Comparison of ENCODE assay signal across 22 cellular contexts in the genomic region with DNA sequence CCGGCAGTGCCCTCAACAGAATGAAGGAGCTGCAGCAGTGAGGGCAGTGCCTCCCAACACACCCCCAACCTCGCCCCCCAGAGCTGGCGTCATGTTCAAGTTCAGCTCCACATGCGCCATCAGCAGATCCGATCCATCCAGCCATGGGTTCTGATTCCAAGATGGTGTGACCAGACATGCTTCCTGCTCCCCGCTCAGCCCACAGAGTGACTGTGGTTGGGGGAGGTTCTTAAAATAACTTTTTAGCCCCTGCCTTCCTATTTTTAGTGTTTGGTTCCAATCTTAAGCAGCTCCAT. TPM values are rescaled to one million over a fixed set of nuclear protein-coding genes. Genes with fewer than 3 reads are reported as not detected.
"Had no signal": no experiment of that assay in that cellular context is flagged by ENCODE, and none has a peak within 500 bp of the region (broad histone marks: within the 10 kb centered on the region; RNA-seq: fewer than 3 reads in every experiment).

No MANE protein-coding gene starts in this region.

- H3K36me3 Mint-ChIP-seq: immature natural killer cell; memory B cell; naive thymus-derived CD4-positive, alpha-beta T cell had no signal

- H3K27ac Mint-ChIP-seq: immature natural killer cell; memory B cell; naive thymus-derived CD4-positive, alpha-beta T cell had no signal

- DNase-seq: dermis blood vessel endothelial cell; dorsolateral prefrontal cortex; effector CD4-positive, alpha-beta T cell; effector memory CD4-positive, alpha-beta T cell; foreskin keratinocyte; heart left ventricle; hypothalamus; immature natural killer cell; islet precursor cell; kidney; kidney glomerular epithelial cell; left colon; left ventricle myocardium inferior; mammary epithelial cell; mesendoderm; midbrain; naive thymus-derived CD4-positive, alpha-beta T cell had no signal

- FAIRE-seq: endothelial cell of umbilical vein, frontal cortex, kidney had no signal

- H3K4me3 Mint-ChIP-seq: immature natural killer cell; memory B cell; naive thymus-derived CD4-positive, alpha-beta T cell had no signal

- H3K4me1 Mint-ChIP-seq: immature natural killer cell, memory B cell had no signal

- ATAC-seq: foreskin keratinocyte; gastroesophageal sphincter; heart left ventricle; left colon; left lobe of liver; naive thymus-derived CD4-positive, alpha-beta T cell had no signal

- H3K9me3 Mint-ChIP-seq: immature natural killer cell, memory B cell had no signal

RNA-seq across cellular contexts. Expression of a gene that starts 47.4 kb away (rescaled TPM):
- polyA plus RNA-seq: immature natural killer cell; naive thymus-derived CD4-positive, alpha-beta T cell had no signal
